Comparison of ENCODE assay signal across 36 cellular contexts in genomic region chr3:134013280-134013679, GRCh38. TPM values are rescaled to one million over a fixed set of nuclear protein-coding genes. Genes with fewer than 3 reads are reported as not detected.
"Had no signal": no experiment of that assay in that cellular context is flagged by ENCODE, and none has a peak within 500 bp of the region (broad histone marks: within the 10 kb centered on the region; RNA-seq: fewer than 3 reads in every experiment).

No MANE protein-coding gene starts in this region.

- DNase-seq: activated B cell treated with CpG ODN at 0.5 μM for 24 hours; activated CD4-positive, alpha-beta T cell treated with anti-CD3 and anti-CD28 coated beads for 48 hours; activated CD4-positive, alpha-beta T cell treated with anti-CD3 and anti-CD28 coated beads, Interleukin-2, amount 50 U/mL, for 1 hour; activated CD4-positive, alpha-beta T cell treated with anti-CD3 and anti-CD28 coated beads, Interleukin-2, amount 50 U/mL, for 48 hours; activated CD8-positive, alpha-beta memory T cell treated with anti-CD3 and anti-CD28 coated beads, Interleukin-2, amount 10 ng/mL, durations not matched to agents 7 days and 5 days; activated CD8-positive, alpha-beta memory T cell treated with anti-CD3 and anti-CD28 coated beads, Interleukin-2, amount 50 U/mL, for 48 hours; activated CD8-positive, alpha-beta T cell treated with anti-CD3 and anti-CD28 coated beads for 36 hours; activated effector memory CD4-positive, alpha-beta T cell treated with Interleukin-2 at 50 U/mL for 16 hours; activated gamma-delta T cell treated with Interleukin-2 at 50 U/mL for 16 hours; activated naive CD4-positive, alpha-beta T cell treated with anti-CD3 and anti-CD28 coated beads, Interleukin-2, amount 50 U/mL, for 16 hours; activated naive CD4-positive, alpha-beta T cell treated with Interleukin-2 at 50 U/mL for 16 hours; activated T-cell treated with anti-CD3 and anti-CD28 coated beads for 4 hours; activated T-cell treated with anti-CD3 and anti-CD28 coated beads, Interleukin-2, amount 50 U/mL, for 24 hours; central memory CD4-positive, alpha-beta T cell; cerebellar nuclear complex; colonic mucosa; dorsolateral prefrontal cortex; effector memory CD4-positive, alpha-beta T cell; erythroblast; esophagus squamous epithelium; foreskin melanocyte; T-helper 1 cell; T-helper 17 cell; T1000; WERI-Rb-1 had no signal

- H3K9me3 ChIP-seq: ascending aorta, breast epithelium, colonic mucosa, esophagus squamous epithelium, gastroesophageal sphincter had no signal

- H3K4me1 Mint-ChIP-seq: activated B cell treated with CpG ODN at 0.5 μM for 24 hours; activated CD8-positive, alpha-beta memory T cell treated with anti-CD3 and anti-CD28 coated beads, Interleukin-2, amount 10 ng/mL, durations not matched to agents 7 days and 5 days; activated T-helper 17 cell treated with anti-CD3 and anti-CD28 coated beads, Interleukin-2, amount 50 U/mL, for 72 hours; brain; T-helper 17 cell had no signal

- H3K27ac ChIP-seq: ascending aorta, breast epithelium, cardiac muscle cell, colonic mucosa, dorsolateral prefrontal cortex, gastroesophageal sphincter, WERI-Rb-1 had no signal

- H3K4me3 ChIP-seq: ascending aorta, breast epithelium, cardiac muscle cell, colonic mucosa, dorsolateral prefrontal cortex, esophagus squamous epithelium, gastroesophageal sphincter had no signal

- H3K9me3 Mint-ChIP-seq: activated B cell treated with CpG ODN at 0.5 μM for 24 hours; activated CD8-positive, alpha-beta T cell treated with anti-CD3 and anti-CD28 coated beads for 36 hours; activated T-cell treated with anti-CD3 and anti-CD28 coated beads, Interleukin-2, amount 50 U/mL, for 24 hours; activated T-helper 17 cell treated with anti-CD3 and anti-CD28 coated beads, Interleukin-2, amount 50 U/mL, for 72 hours; dendritic cell treated with granulocyte-macrophage colony-stimulating factor and Interleukin-4, amounts not matched to agents 40 ng/mL and 50 ng/mL, for 4 days; T-helper 2 cell treated with Interferon-gamma antibody and Interleukin-4, amounts not matched to agents 5 μg/mL and 100 μg/mL, for 36 hours had no signal

- H3K36me3 ChIP-seq: ascending aorta, breast epithelium, cardiac muscle cell, colonic mucosa, esophagus squamous epithelium, gastroesophageal sphincter, WERI-Rb-1 had no signal

- H3K4me3 Mint-ChIP-seq: activated B cell treated with CpG ODN at 0.5 μM for 24 hours; activated CD8-positive, alpha-beta memory T cell treated with anti-CD3 and anti-CD28 coated beads, Interleukin-2, amount 10 ng/mL, durations not matched to agents 7 days and 5 days; activated CD8-positive, alpha-beta T cell treated with anti-CD3 and anti-CD28 coated beads for 36 hours; activated naive CD8-positive, alpha-beta T cell; activated T-cell treated with anti-CD3 and anti-CD28 coated beads, Interleukin-2, amount 50 U/mL, for 24 hours; activated T-helper 17 cell treated with anti-CD3 and anti-CD28 coated beads, Interleukin-2, amount 50 U/mL, for 72 hours; brain; dendritic cell treated with granulocyte-macrophage colony-stimulating factor and Interleukin-4, amounts not matched to agents 40 ng/mL and 50 ng/mL, for 4 days; T-helper 17 cell; T-helper 2 cell treated with Interferon-gamma antibody and Interleukin-4, amounts not matched to agents 5 μg/mL and 100 μg/mL, for 36 hours had no signal

- H3K4me1 ChIP-seq: ascending aorta, breast epithelium, colonic mucosa, gastroesophageal sphincter had no signal

- ATAC-seq: activated CD4-positive, CD25-positive, alpha-beta regulatory T cell treated with anti-CD3 and anti-CD28 coated beads, Interleukin-2, amount 50 U/mL, for 24 hours; activated CD8-positive, alpha-beta memory T cell treated with anti-CD3 and anti-CD28 coated beads, Interleukin-2, amount 10 ng/mL, durations not matched to agents 7 days and 5 days; activated CD8-positive, alpha-beta T cell treated with anti-CD3 and anti-CD28 coated beads for 36 hours; activated T-helper 17 cell treated with anti-CD3 and anti-CD28 coated beads, Interleukin-2, amount 50 U/mL, for 72 hours; gastroesophageal sphincter; T-helper 17 cell had no signal

- H3K27me3 Mint-ChIP-seq: dendritic cell treated with granulocyte-macrophage colony-stimulating factor and Interleukin-4, amounts not matched to agents 40 ng/mL and 50 ng/mL, for 4 days had no signal

- H3K36me3 Mint-ChIP-seq: activated CD8-positive, alpha-beta memory T cell treated with anti-CD3 and anti-CD28 coated beads, Interleukin-2, amount 10 ng/mL, durations not matched to agents 7 days and 5 days; activated naive CD8-positive, alpha-beta T cell; brain had no signal

- H3K27me3 ChIP-seq: ascending aorta, breast epithelium, cardiac muscle cell, colonic mucosa, esophagus squamous epithelium, gastroesophageal sphincter had no signal

- H3K27ac Mint-ChIP-seq: activated B cell treated with CpG ODN at 0.5 μM for 24 hours; activated CD8-positive, alpha-beta memory T cell treated with anti-CD3 and anti-CD28 coated beads, Interleukin-2, amount 10 ng/mL, durations not matched to agents 7 days and 5 days; activated CD8-positive, alpha-beta T cell treated with anti-CD3 and anti-CD28 coated beads for 36 hours; activated naive CD8-positive, alpha-beta T cell; activated T-cell treated with anti-CD3 and anti-CD28 coated beads, Interleukin-2, amount 50 U/mL, for 24 hours; activated T-helper 17 cell treated with anti-CD3 and anti-CD28 coated beads, Interleukin-2, amount 50 U/mL, for 72 hours; brain; dendritic cell treated with granulocyte-macrophage colony-stimulating factor and Interleukin-4, amounts not matched to agents 40 ng/mL and 50 ng/mL, for 4 days; T-helper 17 cell; T-helper 2 cell treated with Interferon-gamma antibody and Interleukin-4, amounts not matched to agents 5 μg/mL and 100 μg/mL, for 36 hours had no signal

RNA-seq across cellular contexts. Expression of gene SLCO2A1, which starts 16.4 kb away (rescaled TPM):
- total RNA-seq: activated B cell treated with CpG ODN at 0.5 μM for 24 hours; activated CD8-positive, alpha-beta memory T cell treated with anti-CD3 and anti-CD28 coated beads for 36 hours; activated CD8-positive, alpha-beta memory T cell treated with anti-CD3 and anti-CD28 coated beads, Interleukin-2, amount 10 ng/mL, durations not matched to agents 7 days and 5 days; activated CD8-positive, alpha-beta T cell treated with anti-CD3 and anti-CD28 coated beads for 36 hours; activated T-helper 17 cell treated with anti-CD3 and anti-CD28 coated beads, Interleukin-2, amount 50 U/mL, for 72 hours had no signal
